In genomic region chr16:51636913-51637743, GRCh38 we compare ENCODE assay signal across 1 cellular context.
TF ChIP-seq lines count a peak whose summit lies in the region.

No MANE protein-coding gene starts in this region.

TF ChIP-seq in HepG2, 621 proteins besides CTCF, POLR2A, EP300 and RAD21 (continued from another document):
- TF ChIP-seq HNF1A (IDR thresholded peaks at IDR 0.05; ENCODE audit: low read depth) (no peak), HNF1A (CRISPR knock-in tag; IDR thresholded peaks at IDR 0.05; ENCODE audit: borderline replicate concordance) (no peak), HNRNPUL1 (IDR thresholded peaks at IDR 0.05; ENCODE audit: low read depth, low read length) (no peak), PHF5A (CRISPR knock-in tag; IDR thresholded peaks at IDR 0.05; ENCODE audit: low read depth, unreplicated experiment) (no peak), TCF7L2 (IDR thresholded peaks at IDR 0.05; ENCODE audit: low read depth, low read length) (no peak), MXD4 (CRISPR knock-in tag; IDR thresholded peaks at IDR 0.05) (no peak), ZNF703 (CRISPR knock-in tag; IDR thresholded peaks at IDR 0.05; ENCODE audit: borderline replicate concordance) (no peak), ZNF781 (CRISPR knock-in tag; IDR thresholded peaks at IDR 0.05; ENCODE audit: borderline replicate concordance, not compliant biosample characterization) (no peak), ZNF101 (CRISPR knock-in tag; IDR thresholded peaks at IDR 0.05; ENCODE audit: borderline replicate concordance, low read depth) (no peak), MLLT10 (CRISPR knock-in tag; IDR thresholded peaks at IDR 0.05) (no peak), JUND (CRISPR knock-in tag; IDR thresholded peaks at IDR 0.05) (no peak), AGO1 (IDR thresholded peaks at IDR 0.05; ENCODE audit: low read depth, low read length, poor library complexity, severe bottlenecking) (no peak), SMC3 (IDR thresholded peaks at IDR 0.05; ENCODE audit: low read length) (no peak), NR3C1 (CRISPR knock-in tag; IDR thresholded peaks at IDR 0.05) (no peak)
TF ChIP-seq in HepG2: peak in this region for 0.
